8 cellular contexts compared by ENCODE assay signal in the genomic region with DNA sequence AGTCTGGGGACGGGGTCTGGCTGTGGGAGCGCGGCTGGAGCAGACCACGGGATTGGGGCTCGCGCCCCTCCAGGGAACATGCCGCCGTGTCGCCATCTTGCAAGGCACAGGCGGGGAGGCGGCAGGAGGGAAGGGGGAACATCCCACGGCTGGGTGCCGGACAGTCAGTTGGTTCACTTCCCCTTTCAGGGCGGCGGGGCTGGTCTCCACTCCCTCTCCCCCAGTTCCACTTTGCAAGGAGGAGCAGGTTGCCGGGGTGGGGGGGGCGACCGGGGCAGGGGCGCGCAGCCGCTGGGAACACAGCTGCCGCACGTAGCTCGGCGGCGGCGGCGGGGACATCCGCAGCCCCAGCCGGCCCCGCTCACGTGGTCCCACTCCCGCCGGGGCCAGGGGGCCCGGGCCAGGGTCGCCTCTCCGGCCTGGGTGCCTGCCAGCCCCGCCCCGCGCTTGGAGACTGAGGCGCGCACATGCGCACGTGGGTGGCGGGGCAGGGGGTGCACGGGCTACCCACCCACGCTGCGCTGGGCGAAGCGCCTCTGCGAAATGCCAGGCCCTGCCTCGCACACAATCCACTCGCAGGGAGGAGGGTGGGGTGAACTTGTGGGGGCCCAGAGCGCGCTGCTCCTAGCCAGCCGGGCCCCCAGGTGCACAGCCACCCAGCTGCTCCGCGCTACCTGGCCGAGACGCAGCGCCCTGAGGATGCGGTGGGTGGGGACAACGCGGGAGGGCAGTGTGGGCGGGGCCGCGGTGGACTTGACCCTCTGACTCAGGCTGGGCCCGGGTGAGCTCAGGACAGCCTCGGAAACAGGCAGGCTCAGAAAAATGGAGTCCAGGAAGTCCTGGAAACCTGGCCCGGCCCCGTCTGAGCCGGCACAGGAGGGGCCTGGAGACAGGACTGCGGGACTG. TPM values are rescaled to one million over a fixed set of nuclear protein-coding genes. Genes with fewer than 3 reads are reported as not detected.
DNase-seq lines count a peak whose midpoint lies in the region; ATAC-seq and TF ChIP-seq lines count a peak whose summit lies in the region.

No MANE protein-coding gene starts in this region.

- H3K36me3 Mint-ChIP-seq in activated CD4-positive, alpha-beta T cell treated with anti-CD3 and anti-CD28 coated beads, Interleukin-2, amount 10 ng/mL, durations not matched to agents 7 days and 5 days (ENCODE audit: low read depth): peaks cover 4% of the 10 kb centered on the region
- H3K36me3 Mint-ChIP-seq in endothelial cell (ENCODE audit: low read depth, unreplicated experiment) (peaks cover 4% of the 10 kb centered on the region), memory B cell (no peaks in the 10 kb centered on the region)

- CTCF ChIA-PET in activated CD4-positive, alpha-beta T cell treated with anti-CD3 and anti-CD28 coated beads, Interleukin-2, amount 10 ng/mL, durations not matched to agents 7 days and 5 days (lab: Charles Lee): interaction anchor here (1.1 to 2.2 kb wide), 6 partner anchors 19 to 196 kb away, joined by 3 to 7 read pairs (median 4); no protein-coding TSS in a partner anchor

- no peaks in the 10 kb centered on the region for H3K9me3 ChIP-seq in KOPT-K1 (ENCODE audit: insufficient read depth, low read length, poor library complexity, severe bottlenecking)

- TF ChIP-seq CTCF in endothelial cell (IDR thresholded peaks at IDR 0.05; ENCODE audit: unreplicated experiment): no peak

- ATAC-seq in memory B cell (ENCODE audit: low read depth) (peak; percentile 62), GM18519 (IDR thresholded peaks at IDR 0.05; ENCODE audit: low FRiP score, unreplicated experiment) (no peak)
- peak; percentile 33 for ATAC-seq in stimulated activated naive CD8-positive, alpha-beta T cell treated with anti-CD3 and anti-CD28 coated beads, Interleukin-15, amount 100 ng/mL, for 72 hours

- peak overlapping the region; percentile 89 for H3K27ac ChIP-seq in KOPT-K1 (ENCODE audit: low read depth, low read length, poor library complexity, severe bottlenecking)

- H3K4me3 Mint-ChIP-seq in activated CD4-positive, alpha-beta T cell treated with anti-CD3 and anti-CD28 coated beads, Interleukin-2, amount 10 ng/mL, durations not matched to agents 7 days and 5 days: peak overlapping the region; percentile 79
- H3K4me3 Mint-ChIP-seq in endothelial cell (ENCODE audit: unreplicated experiment) (no peak overlapping the region), memory B cell (peak overlapping the region; percentile 79)
- H3K4me3 Mint-ChIP-seq in stimulated activated naive CD8-positive, alpha-beta T cell treated with anti-CD3 and anti-CD28 coated beads, Interleukin-15, amount 100 ng/mL, for 72 hours: peak overlapping the region; percentile 89 to 92

- peak; percentile 80 for DNase-seq in GDM1 (lab: John Stamatoyannopoulos, UW)
- no peak for DNase-seq in activated CD4-positive, alpha-beta T cell treated with anti-CD3 and anti-CD28 coated beads, Interleukin-2, amount 10 ng/mL, durations not matched to agents 7 days and 5 days
- DNase-seq in endothelial cell (ENCODE audit: low spot score): peak; percentile 59
- DNase-seq in memory B cell (ENCODE audit: low spot score in 2 of 2): peak; percentile 45 to 53
- DNase-seq in stimulated activated naive CD8-positive, alpha-beta T cell treated with anti-CD3 and anti-CD28 coated beads, Interleukin-15, amount 100 ng/mL, for 72 hours: peak; percentile 48 to 60
- no peak for DNase-seq in NCI-H2029 treated with DMSO at 0.1 percent for 48 hours (lab: John Stamatoyannopoulos, UW)

- H3K27ac Mint-ChIP-seq in activated CD4-positive, alpha-beta T cell treated with anti-CD3 and anti-CD28 coated beads, Interleukin-2, amount 10 ng/mL, durations not matched to agents 7 days and 5 days: peak overlapping the region; percentile 96
- H3K27ac Mint-ChIP-seq in endothelial cell (ENCODE audit: unreplicated experiment) (no peak overlapping the region), memory B cell (peak overlapping the region; percentile 83)
- H3K27ac Mint-ChIP-seq in stimulated activated naive CD8-positive, alpha-beta T cell treated with anti-CD3 and anti-CD28 coated beads, Interleukin-15, amount 100 ng/mL, for 72 hours: peak overlapping the region; percentile 89 to 92

- H3K27me3 Mint-ChIP-seq in activated CD4-positive, alpha-beta T cell treated with anti-CD3 and anti-CD28 coated beads, Interleukin-2, amount 10 ng/mL, durations not matched to agents 7 days and 5 days: no peaks in the 10 kb centered on the region
- H3K27me3 Mint-ChIP-seq in endothelial cell (ENCODE audit: unreplicated experiment) (peaks cover 16% of the 10 kb centered on the region), memory B cell (no peaks in the 10 kb centered on the region)
- H3K27me3 Mint-ChIP-seq in stimulated activated naive CD8-positive, alpha-beta T cell treated with anti-CD3 and anti-CD28 coated beads, Interleukin-15, amount 100 ng/mL, for 72 hours: no peaks in the 10 kb centered on the region

- H3K9me3 Mint-ChIP-seq in activated CD4-positive, alpha-beta T cell treated with anti-CD3 and anti-CD28 coated beads, Interleukin-2, amount 10 ng/mL, durations not matched to agents 7 days and 5 days: no peaks in the 10 kb centered on the region
- H3K9me3 Mint-ChIP-seq in endothelial cell (ENCODE audit: unreplicated experiment): no peaks in the 10 kb centered on the region
- H3K9me3 Mint-ChIP-seq in memory B cell: no peaks in the 10 kb centered on the region
- H3K9me3 Mint-ChIP-seq in stimulated activated naive CD8-positive, alpha-beta T cell treated with anti-CD3 and anti-CD28 coated beads, Interleukin-15, amount 100 ng/mL, for 72 hours: no peaks in the 10 kb centered on the region

- POLR2A ChIA-PET in activated CD4-positive, alpha-beta T cell treated with anti-CD3 and anti-CD28 coated beads, Interleukin-2, amount 10 ng/mL, durations not matched to agents 7 days and 5 days (lab: Charles Lee): no interaction called here

- H3K4me1 Mint-ChIP-seq in activated CD4-positive, alpha-beta T cell treated with anti-CD3 and anti-CD28 coated beads, Interleukin-2, amount 10 ng/mL, durations not matched to agents 7 days and 5 days: peaks cover 70% of the 10 kb centered on the region
- H3K4me1 Mint-ChIP-seq in endothelial cell (ENCODE audit: unreplicated experiment): peaks cover 9% of the 10 kb centered on the region
- H3K4me1 Mint-ChIP-seq in memory B cell: peaks cover 35% of the 10 kb centered on the region
- peaks cover 88% of the 10 kb centered on the region for H3K4me1 Mint-ChIP-seq in stimulated activated naive CD8-positive, alpha-beta T cell treated with anti-CD3 and anti-CD28 coated beads, Interleukin-15, amount 100 ng/mL, for 72 hours

- 0 out of 2 replicates have a peak, but pooled peaks cover 3% of the 10 kb centered on the region for H3K36me3 ChIP-seq in KOPT-K1 (ENCODE audit: insufficient read depth, low read length)

RNA-seq across cellular contexts. Expression of a gene that starts 6.4 kb away (rescaled TPM):
- total RNA-seq in activated CD4-positive, alpha-beta T cell treated with anti-CD3 and anti-CD28 coated beads, Interleukin-2, amount 10 ng/mL, durations not matched to agents 7 days and 5 days: 10 to 100 TPM; 24.0 to 25.5 TPM
- 19.9 TPM for total RNA-seq in endothelial cell (ENCODE audit: unreplicated experiment)

RNA-seq across cellular contexts. Expression of a gene that starts 8.7 kb away (rescaled TPM):
- 10 to 100 TPM; 44.2 to 54.7 TPM for total RNA-seq in activated CD4-positive, alpha-beta T cell treated with anti-CD3 and anti-CD28 coated beads, Interleukin-2, amount 10 ng/mL, durations not matched to agents 7 days and 5 days
- 48.1 TPM for total RNA-seq in endothelial cell (ENCODE audit: unreplicated experiment)

RNA-seq across cellular contexts. Expression of a gene that starts 28.3 kb away (rescaled TPM):
- 100 to 1,000 TPM; 180 TPM for total RNA-seq in activated CD4-positive, alpha-beta T cell treated with anti-CD3 and anti-CD28 coated beads, Interleukin-2, amount 10 ng/mL, durations not matched to agents 7 days and 5 days
- total RNA-seq in endothelial cell (ENCODE audit: unreplicated experiment): 283 TPM

RNA-seq across cellular contexts. Expression of a gene that starts 44.9 kb away (rescaled TPM):
- 10 to 100 TPM; 22.2 to 28.8 TPM for total RNA-seq in activated CD4-positive, alpha-beta T cell treated with anti-CD3 and anti-CD28 coated beads, Interleukin-2, amount 10 ng/mL, durations not matched to agents 7 days and 5 days
- 0.69 TPM for total RNA-seq in endothelial cell (ENCODE audit: unreplicated experiment)

RNA-seq across cellular contexts. Expression of a gene that starts 48.2 kb away (rescaled TPM):
- 10 to 100 TPM; 10.6 to 13.3 TPM for total RNA-seq in activated CD4-positive, alpha-beta T cell treated with anti-CD3 and anti-CD28 coated beads, Interleukin-2, amount 10 ng/mL, durations not matched to agents 7 days and 5 days
- 10.5 TPM for total RNA-seq in endothelial cell (ENCODE audit: unreplicated experiment)

Comparison
In these comparisons a context has a peak if more than half of its experiments do, and no peak if none do; other contexts are left out.
1. DNase-seq: peak in GDM1 (single experiment), endothelial cell (single experiment), memory B cell (2 of 2) and stimulated activated naive CD8-positive, alpha-beta T cell treated with anti-CD3 and anti-CD28 coated beads, Interleukin-15, amount 100 ng/mL, for 72 hours (2 of 2); none in activated CD4-positive, alpha-beta T cell treated with anti-CD3 and anti-CD28 coated beads, Interleukin-2, amount 10 ng/mL, durations not matched to agents 7 days and 5 days (single experiment) and NCI-H2029 treated with DMSO at 0.1 percent for 48 hours (single experiment).